1 cellular context compared by ENCODE assay signal in the genomic region with DNA sequence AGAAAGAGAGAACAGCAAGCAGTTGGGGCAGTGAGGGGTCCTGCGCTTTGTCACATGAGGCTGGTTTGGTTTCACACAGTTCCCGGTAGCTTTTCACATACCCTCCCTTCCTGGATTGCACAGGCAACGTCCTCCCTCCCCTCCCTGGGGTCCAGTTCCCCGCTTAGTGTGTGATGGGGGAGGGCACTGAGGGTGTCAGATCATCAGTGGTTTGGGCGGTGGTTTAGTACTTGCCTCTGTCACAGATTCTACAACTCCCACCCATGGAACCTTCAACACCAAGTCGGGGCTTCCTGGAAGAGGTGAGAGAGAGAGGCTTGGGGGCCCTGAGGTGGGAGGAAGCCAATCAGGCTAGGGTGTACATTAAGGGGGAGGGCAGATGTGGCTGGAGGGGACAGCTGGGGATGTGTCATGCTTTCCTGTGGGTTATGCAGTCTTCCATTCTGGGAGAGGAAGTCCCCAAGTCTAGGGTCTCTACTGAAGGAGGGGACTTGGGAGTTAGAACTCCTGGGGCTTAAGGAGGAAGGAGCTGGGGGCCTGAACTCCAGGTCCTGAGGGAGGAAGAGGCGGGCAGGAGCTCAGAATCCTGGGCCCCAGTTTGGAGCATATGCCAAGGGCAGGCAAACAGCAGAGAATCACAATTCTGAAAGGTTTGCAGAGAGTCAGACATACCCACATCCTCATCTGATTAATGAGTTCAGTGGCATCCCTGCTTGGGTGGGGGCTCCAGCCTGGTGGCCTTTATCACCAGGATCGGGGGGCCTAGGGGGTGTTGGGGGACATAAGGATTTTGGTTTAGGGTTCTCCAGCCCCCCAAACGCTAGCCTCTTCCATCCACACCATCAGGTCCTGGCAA.
TF ChIP-seq lines count a peak whose summit lies in the region.

A gene with protein sequence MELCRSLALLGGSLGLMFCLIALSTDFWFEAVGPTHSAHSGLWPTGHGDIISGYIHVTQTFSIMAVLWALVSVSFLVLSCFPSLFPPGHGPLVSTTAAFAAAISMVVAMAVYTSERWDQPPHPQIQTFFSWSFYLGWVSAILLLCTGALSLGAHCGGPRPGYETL (minus strand): TSS at position 6 of the 856 bp plus-strand sequence. CDS start 119 bp downstream, outside the sequence.

TF ChIP-seq in GM23338, 12 proteins besides CTCF, POLR2A, EP300 and RAD21 (continued from another document):
- TF ChIP-seq, protein P1, sequence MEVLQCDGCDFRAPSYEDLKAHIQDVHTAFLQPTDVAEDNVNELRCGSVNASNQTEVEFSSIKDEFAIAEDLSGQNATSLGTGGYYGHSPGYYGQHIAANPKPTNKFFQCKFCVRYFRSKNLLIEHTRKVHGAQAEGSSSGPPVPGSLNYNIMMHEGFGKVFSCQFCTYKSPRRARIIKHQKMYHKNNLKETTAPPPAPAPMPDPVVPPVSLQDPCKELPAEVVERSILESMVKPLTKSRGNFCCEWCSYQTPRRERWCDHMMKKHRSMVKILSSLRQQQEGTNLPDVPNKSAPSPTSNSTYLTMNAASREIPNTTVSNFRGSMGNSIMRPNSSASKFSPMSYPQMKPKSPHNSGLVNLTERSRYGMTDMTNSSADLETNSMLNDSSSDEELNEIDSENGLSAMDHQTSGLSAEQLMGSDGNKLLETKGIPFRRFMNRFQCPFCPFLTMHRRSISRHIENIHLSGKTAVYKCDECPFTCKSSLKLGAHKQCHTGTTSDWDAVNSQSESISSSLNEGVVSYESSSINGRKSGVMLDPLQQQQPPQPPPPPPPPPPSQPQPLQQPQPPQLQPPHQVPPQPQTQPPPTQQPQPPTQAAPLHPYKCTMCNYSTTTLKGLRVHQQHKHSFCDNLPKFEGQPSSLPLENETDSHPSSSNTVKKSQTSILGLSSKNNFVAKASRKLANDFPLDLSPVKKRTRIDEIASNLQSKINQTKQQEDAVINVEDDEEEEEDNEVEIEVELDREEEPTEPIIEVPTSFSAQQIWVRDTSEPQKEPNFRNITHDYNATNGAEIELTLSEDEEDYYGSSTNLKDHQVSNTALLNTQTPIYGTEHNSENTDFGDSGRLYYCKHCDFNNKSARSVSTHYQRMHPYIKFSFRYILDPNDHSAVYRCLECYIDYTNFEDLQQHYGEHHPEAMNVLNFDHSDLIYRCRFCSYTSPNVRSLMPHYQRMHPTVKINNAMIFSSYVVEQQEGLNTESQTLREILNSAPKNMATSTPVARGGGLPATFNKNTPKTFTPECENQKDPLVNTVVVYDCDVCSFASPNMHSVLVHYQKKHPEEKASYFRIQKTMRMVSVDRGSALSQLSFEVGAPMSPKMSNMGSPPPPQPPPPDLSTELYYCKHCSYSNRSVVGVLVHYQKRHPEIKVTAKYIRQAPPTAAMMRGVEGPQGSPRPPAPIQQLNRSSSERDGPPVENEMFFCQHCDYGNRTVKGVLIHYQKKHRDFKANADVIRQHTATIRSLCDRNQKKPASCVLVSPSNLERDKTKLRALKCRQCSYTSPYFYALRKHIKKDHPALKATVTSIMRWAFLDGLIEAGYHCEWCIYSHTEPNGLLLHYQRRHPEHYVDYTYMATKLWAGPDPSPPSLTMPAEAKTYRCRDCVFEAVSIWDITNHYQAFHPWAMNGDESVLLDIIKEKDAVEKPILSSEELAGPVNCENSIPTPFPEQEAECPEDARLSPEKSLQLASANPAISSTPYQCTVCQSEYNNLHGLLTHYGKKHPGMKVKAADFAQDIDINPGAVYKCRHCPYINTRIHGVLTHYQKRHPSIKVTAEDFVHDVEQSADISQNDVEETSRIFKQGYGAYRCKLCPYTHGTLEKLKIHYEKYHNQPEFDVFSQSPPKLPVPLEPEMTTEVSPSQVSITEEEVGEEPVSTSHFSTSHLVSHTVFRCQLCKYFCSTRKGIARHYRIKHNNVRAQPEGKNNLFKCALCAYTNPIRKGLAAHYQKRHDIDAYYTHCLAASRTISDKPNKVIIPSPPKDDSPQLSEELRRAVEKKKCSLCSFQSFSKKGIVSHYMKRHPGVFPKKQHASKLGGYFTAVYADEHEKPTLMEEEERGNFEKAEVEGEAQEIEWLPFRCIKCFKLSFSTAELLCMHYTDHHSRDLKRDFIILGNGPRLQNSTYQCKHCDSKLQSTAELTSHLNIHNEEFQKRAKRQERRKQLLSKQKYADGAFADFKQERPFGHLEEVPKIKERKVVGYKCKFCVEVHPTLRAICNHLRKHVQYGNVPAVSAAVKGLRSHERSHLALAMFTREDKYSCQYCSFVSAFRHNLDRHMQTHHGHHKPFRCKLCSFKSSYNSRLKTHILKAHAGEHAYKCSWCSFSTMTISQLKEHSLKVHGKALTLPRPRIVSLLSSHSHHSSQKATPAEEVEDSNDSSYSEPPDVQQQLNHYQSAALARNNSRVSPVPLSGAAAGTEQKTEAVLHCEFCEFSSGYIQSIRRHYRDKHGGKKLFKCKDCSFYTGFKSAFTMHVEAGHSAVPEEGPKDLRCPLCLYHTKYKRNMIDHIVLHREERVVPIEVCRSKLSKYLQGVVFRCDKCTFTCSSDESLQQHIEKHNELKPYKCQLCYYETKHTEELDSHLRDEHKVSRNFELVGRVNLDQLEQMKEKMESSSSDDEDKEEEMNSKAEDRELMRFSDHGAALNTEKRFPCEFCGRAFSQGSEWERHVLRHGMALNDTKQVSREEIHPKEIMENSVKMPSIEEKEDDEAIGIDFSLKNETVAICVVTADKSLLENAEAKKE (CRISPR knock-in tag; IDR thresholded peaks at IDR 0.05) = no peak
- TF ChIP-seq EZH2phosphoT487 (IDR thresholded peaks at IDR 0.05; ENCODE audit: unreplicated experiment) (no peak), CREB1 (CRISPR knock-in tag; IDR thresholded peaks at IDR 0.05; ENCODE audit: low read depth) (no peak), ZNF114 (CRISPR knock-in tag; IDR thresholded peaks at IDR 0.05) (no peak)
